ENCODE assay signal across 17 cellular contexts in the genomic region with DNA sequence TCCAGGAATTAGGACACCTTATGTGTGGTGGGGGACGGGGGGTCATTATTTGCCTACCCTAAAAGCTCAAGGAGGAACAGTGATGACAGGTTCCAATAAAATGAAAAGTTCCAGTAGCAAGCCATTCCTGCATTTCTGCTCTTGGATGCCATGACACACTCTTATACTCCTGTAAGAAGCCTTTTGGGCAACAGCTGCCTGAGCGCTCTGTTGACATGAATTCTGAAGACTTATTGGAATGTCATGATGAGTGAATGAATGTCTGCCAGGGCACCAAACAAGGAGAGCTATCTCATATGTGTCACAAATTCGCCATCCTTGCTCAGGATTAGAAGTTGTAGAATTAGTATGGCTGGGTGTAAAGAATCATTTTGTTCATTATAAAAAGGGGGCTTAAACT. TPM values are rescaled to one million over a fixed set of nuclear protein-coding genes. Genes with fewer than 3 reads are reported as not detected.
DNase-seq lines count a peak whose midpoint lies in the region; ATAC-seq lines count a peak whose summit lies in the region.
"Had no signal": no experiment of that assay in that cellular context is flagged by ENCODE, and none has a peak within 500 bp of the region (broad histone marks: within the 10 kb centered on the region; RNA-seq: fewer than 3 reads in every experiment).

No MANE protein-coding gene starts in this region.

- no peaks in the 10 kb centered on the region for H3K9me3 ChIP-seq in naive thymus-derived CD4-positive, alpha-beta T cell (ENCODE audit: control insufficient read depth in 2 of 3, low read length in 3 of 3)
- no peaks in the 10 kb centered on the region for H3K9me3 ChIP-seq in right cardiac atrium (ENCODE audit: control insufficient read depth, low read length)
- H3K9me3 ChIP-seq: mucosa of descending colon, Peyer's patch had no signal

- H3K4me3 ChIP-seq in naive thymus-derived CD4-positive, alpha-beta T cell (ENCODE audit: low read length), result no peak overlapping the region
- H3K4me3 ChIP-seq in right cardiac atrium (ENCODE audit: low read length), result no peak overlapping the region
- H3K4me3 ChIP-seq: mucosa of descending colon, Peyer's patch had no signal

- 46% methylated on average over 3 of the region's 3 CpGs for WGBS in right cardiac atrium

- CTCF ChIA-PET in naive thymus-derived CD4-positive, alpha-beta T cell (lab: Charles Lee), result interaction anchor here (0.9 kb wide), 1 partner anchor 51 kb away, joined by 3 read pairs; no protein-coding TSS in a partner anchor

- DNase-seq in stimulated activated naive CD8-positive, alpha-beta T cell treated with anti-CD3 and anti-CD28 coated beads, Interleukin-15, Interleukin-2, amounts not matched to agents 100 U/mL and 50 U/mL, for 24 hours, result no peak
- no peak for DNase-seq in naive thymus-derived CD4-positive, alpha-beta T cell
- DNase-seq in right cardiac atrium, result no peak
- DNase-seq in stimulated activated CD4-positive, alpha-beta T cell treated with anti-CD3 and anti-CD28 coated beads, Interleukin-15, amount 100 ng/mL, for 24 hours, result no peak
- DNase-seq: H7, Karpas-422, left colon, mucosa of descending colon, NCI-H1417, NCI-H2171, Peyer's patch had no signal

- intact Hi-C loops in naive thymus-derived CD4-positive, alpha-beta T cell (cut with micrococcal nuclease), result loop anchor here (5.0 kb wide), 3 partner anchors 52 to 483 kb away; no protein-coding TSS in a partner anchor
- intact Hi-C loops in right cardiac atrium (cut with DNase I), result no loop called here

- H3K36me3 ChIP-seq in naive thymus-derived CD4-positive, alpha-beta T cell (ENCODE audit: control insufficient read depth in 2 of 3, insufficient read depth in 3 of 3, low read length in 3 of 3), result no peaks in the 10 kb centered on the region
- H3K36me3 ChIP-seq: Peyer's patch had no signal

- H3K36me3 Mint-ChIP-seq in stimulated activated naive CD8-positive, alpha-beta T cell treated with anti-CD3 and anti-CD28 coated beads, Interleukin-15, Interleukin-2, amounts not matched to agents 100 ng/mL and 50 ng/mL, for 24 hours (ENCODE audit: low read depth), result no peaks in the 10 kb centered on the region
- peaks cover 2% of the 10 kb centered on the region for H3K36me3 Mint-ChIP-seq in activated naive CD8-positive, alpha-beta T cell
- peaks cover 0 to 53% (median 0%) of the 10 kb centered on the region in 5 donors for H3K36me3 Mint-ChIP-seq in naive thymus-derived CD4-positive, alpha-beta T cell
- H3K36me3 Mint-ChIP-seq: WTC11 had no signal

- no peaks in the 10 kb centered on the region for H3K9me3 Mint-ChIP-seq in stimulated activated naive CD8-positive, alpha-beta T cell treated with anti-CD3 and anti-CD28 coated beads, Interleukin-15, Interleukin-2, amounts not matched to agents 100 ng/mL and 50 ng/mL, for 24 hours
- no peaks in the 10 kb centered on the region for H3K9me3 Mint-ChIP-seq in activated naive CD8-positive, alpha-beta T cell (ENCODE audit: low read depth)
- H3K9me3 Mint-ChIP-seq in naive thymus-derived CD4-positive, alpha-beta T cell, result peaks cover 0 to 17% (median 0%) of the 10 kb centered on the region in 11 donors

- H3K4me3 Mint-ChIP-seq in stimulated activated naive CD8-positive, alpha-beta T cell treated with anti-CD3 and anti-CD28 coated beads, Interleukin-15, Interleukin-2, amounts not matched to agents 100 ng/mL and 50 ng/mL, for 24 hours, result no peak overlapping the region
- H3K4me3 Mint-ChIP-seq in activated naive CD8-positive, alpha-beta T cell, result peak overlapping the region; percentile 31
- H3K4me3 Mint-ChIP-seq in naive thymus-derived CD4-positive, alpha-beta T cell, result peak overlapping the region in 5 of 10 donors; percentile 4 to 94 (median 27)
- H3K4me3 Mint-ChIP-seq: WTC11 had no signal

- ATAC-seq in stimulated activated naive CD8-positive, alpha-beta T cell treated with anti-CD3 and anti-CD28 coated beads, Interleukin-15, Interleukin-2, amounts not matched to agents 100 U/mL and 50 U/mL, for 24 hours, result no peak
- ATAC-seq in naive thymus-derived CD4-positive, alpha-beta T cell, result no peak
- ATAC-seq in right cardiac atrium (no peak), GM19455 (IDR thresholded peaks at IDR 0.05; ENCODE audit: unreplicated experiment) (no peak), GM19328 (IDR thresholded peaks at IDR 0.05; ENCODE audit: unreplicated experiment) (no peak)
- ATAC-seq: left colon, WTC11 had no signal

- H3K27ac ChIP-seq in naive thymus-derived CD4-positive, alpha-beta T cell (ENCODE audit: low read depth, low read length), result peak overlapping the region; percentile 59
- no peak overlapping the region for H3K27ac ChIP-seq in right cardiac atrium (ENCODE audit: low read length)
- H3K27ac ChIP-seq: parathyroid adenoma had no signal

- H3K4me1 Mint-ChIP-seq in stimulated activated naive CD8-positive, alpha-beta T cell treated with anti-CD3 and anti-CD28 coated beads, Interleukin-15, Interleukin-2, amounts not matched to agents 100 ng/mL and 50 ng/mL, for 24 hours (ENCODE audit: low read depth), result peaks cover 65% of the 10 kb centered on the region
- peaks cover 62% of the 10 kb centered on the region for H3K4me1 Mint-ChIP-seq in activated naive CD8-positive, alpha-beta T cell (ENCODE audit: low read depth)
- H3K4me1 Mint-ChIP-seq in naive thymus-derived CD4-positive, alpha-beta T cell, result peaks cover 36 to 70% (median 55%) of the 10 kb centered on the region in 7 donors

- POLR2A ChIA-PET in naive thymus-derived CD4-positive, alpha-beta T cell (lab: Charles Lee), result no interaction called here

- H3K27me3 ChIP-seq in naive thymus-derived CD4-positive, alpha-beta T cell (ENCODE audit: control insufficient read depth in 2 of 2, insufficient read depth in 2 of 2, low read length in 2 of 2), result no peaks in the 10 kb centered on the region
- H3K27me3 ChIP-seq in right cardiac atrium (ENCODE audit: control insufficient read depth, insufficient read depth), result no peaks in the 10 kb centered on the region
- H3K27me3 ChIP-seq: Peyer's patch had no signal

- no peaks in the 10 kb centered on the region for H3K27me3 Mint-ChIP-seq in stimulated activated naive CD8-positive, alpha-beta T cell treated with anti-CD3 and anti-CD28 coated beads, Interleukin-15, Interleukin-2, amounts not matched to agents 100 ng/mL and 50 ng/mL, for 24 hours
- no peaks in the 10 kb centered on the region for H3K27me3 Mint-ChIP-seq in activated naive CD8-positive, alpha-beta T cell
- peaks cover 0 to 4% (median 0%) of the 10 kb centered on the region in 5 donors for H3K27me3 Mint-ChIP-seq in naive thymus-derived CD4-positive, alpha-beta T cell

- H3K4me1 ChIP-seq in naive thymus-derived CD4-positive, alpha-beta T cell (ENCODE audit: control insufficient read depth in 2 of 2, insufficient read depth in 2 of 2, low read length in 2 of 2), result peaks cover 38 to 53% of the 10 kb centered on the region in 2 donors
- peaks cover 2% of the 10 kb centered on the region for H3K4me1 ChIP-seq in right cardiac atrium (ENCODE audit: control insufficient read depth, insufficient read depth, low read length)
- H3K4me1 ChIP-seq: parathyroid adenoma had no signal

- peak overlapping the region; percentile 78 for H3K27ac Mint-ChIP-seq in stimulated activated naive CD8-positive, alpha-beta T cell treated with anti-CD3 and anti-CD28 coated beads, Interleukin-15, Interleukin-2, amounts not matched to agents 100 ng/mL and 50 ng/mL, for 24 hours
- H3K27ac Mint-ChIP-seq in activated naive CD8-positive, alpha-beta T cell, result peak overlapping the region; percentile 82
- peak overlapping the region in 8 of 9 donors; percentile 59 to 100 (median 88) for H3K27ac Mint-ChIP-seq in naive thymus-derived CD4-positive, alpha-beta T cell
- H3K27ac Mint-ChIP-seq: WTC11 had no signal

RNA-seq across cellular contexts. Expression of gene PTGER2, which starts 36.3 kb away (rescaled TPM):
- 100 to 1,000 TPM in 1 of 5 experiments, 10 to 100 TPM in 2, 1 to 10 TPM in 2; 1.7 to 162 (median 15.2) TPM for total RNA-seq in naive thymus-derived CD4-positive, alpha-beta T cell
- 10 to 100 TPM; 23.4 to 67.7 TPM for polyA plus RNA-seq in naive thymus-derived CD4-positive, alpha-beta T cell
- 1 to 10 TPM in 2 of 4 donors, under 1 TPM in 2; 0.34 to 1.6 (median 1.1) TPM for total RNA-seq in right cardiac atrium
- polyA plus RNA-seq in right cardiac atrium, result 0.32 TPM

Comparison
In these comparisons a context has a peak if more than half of its experiments do, and no peak if none do; other contexts are left out.
1. intact Hi-C loops: an anchor here in naive thymus-derived CD4-positive, alpha-beta T cell (5.0 kb wide); none called in right cardiac atrium.